Comparison of ENCODE assay signal across 25 cellular contexts in genomic region chr1:114551400-114551799, GRCh38. TPM values are rescaled to one million over a fixed set of nuclear protein-coding genes. Genes with fewer than 3 reads are reported as not detected.
A peak's percentile ranks its signal among the peaks of the same experiment; 100 is the strongest.
DNase-seq lines count a peak whose midpoint lies in the region; ATAC-seq and TF ChIP-seq lines count a peak whose summit lies in the region.
"Had no signal": no experiment of that assay in that cellular context is flagged by ENCODE, and none has a peak within 500 bp of the region (broad histone marks: within the 10 kb centered on the region; RNA-seq: fewer than 3 reads in every experiment).

No MANE protein-coding gene starts in this region.

- no peak overlapping the region for H2AFZ ChIP-seq in trophoblast cell (ENCODE audit: insufficient read depth, low read length, poor library complexity)

- peak; percentile 61 for DNase-seq in ELF-1 (ENCODE audit: low read depth, low spot score)
- DNase-seq in WTC11 (ENCODE audit: low spot score): no peak
- peak; percentile 12 for DNase-seq in iPS DF 19.7 (ENCODE audit: low read depth, low spot score)
- DNase-seq in trophoblast cell: peak; percentile 9 to 58
- no peak for DNase-seq in activated CD4-positive, alpha-beta memory T cell treated with anti-CD3 and anti-CD28 coated beads, Interleukin-2, amount 10 ng/mL, durations not matched to agents 7 days and 5 days
- DNase-seq in NCI-H345 treated with DMSO at 0.1 percent for 48 hours (lab: John Stamatoyannopoulos, UW; ENCODE audit: unreplicated experiment): no peak
- DNase-seq in T1000 (lab: John Stamatoyannopoulos, UW): no peak
- DNase-seq: CD8-positive, alpha-beta T cell; DMS79 treated with DMSO at 0.1 percent for 48 hours; GOT3; IMR-90; KG1; MG63; NCI-H1417; NCI-H1694; NCI-H2029 treated with DMSO at 0.1 percent for 48 hours; NCI-H2227 treated with DMSO at 0.1 percent for 48 hours; NCI-H510A; NCI-H69; OCI-M1; Peyer's patch; SHP77 treated with DMSO at 0.1 percent for 48 hours had no signal

- no peak overlapping the region for H3K14ac ChIP-seq in trophoblast cell (ENCODE audit: low read length)

- H3K27ac ChIP-seq in trophoblast cell (ENCODE audit: low read depth, low read length): no peak overlapping the region
- H3K27ac ChIP-seq: C4-2B, Peyer's patch had no signal

- no peak overlapping the region for H3K23ac ChIP-seq in trophoblast cell (ENCODE audit: low read length)

- TF ChIP-seq CTCF in WTC11 (IDR thresholded peaks at IDR 0.05): no peak

- H4K12ac ChIP-seq in trophoblast cell (ENCODE audit: low read depth, low read length): no peak overlapping the region

- H3K4me1 ChIP-seq in trophoblast cell (ENCODE audit: control insufficient read depth in 1 of 2, insufficient read depth in 2 of 2, low read length in 2 of 2): no peaks in the 10 kb centered on the region
- H3K4me1 ChIP-seq: Peyer's patch had no signal

- peak; percentile 47 for ATAC-seq in WTC11
- ATAC-seq: CD8-positive, alpha-beta T cell; HCT116 had no signal

- H2BK120ac ChIP-seq in trophoblast cell (ENCODE audit: insufficient read depth, low read length, poor library complexity): no peak overlapping the region

- H2BK12ac ChIP-seq in trophoblast cell (ENCODE audit: low read length): no peak overlapping the region

- POLR2A ChIA-PET in WTC11 (lab: Charles Lee): no interaction called here
- POLR2A ChIA-PET in activated CD4-positive, alpha-beta memory T cell treated with anti-CD3 and anti-CD28 coated beads, Interleukin-2, amount 10 ng/mL, durations not matched to agents 7 days and 5 days (lab: Charles Lee): no interaction called here

- H3K27me3 ChIP-seq in trophoblast cell (ENCODE audit: insufficient read depth, low read length): no peaks in the 10 kb centered on the region
- H3K27me3 ChIP-seq: MG63, Peyer's patch had no signal

- H3K9me3 Mint-ChIP-seq in WTC11: no peaks in the 10 kb centered on the region
- no peaks in the 10 kb centered on the region for H3K9me3 Mint-ChIP-seq in activated CD4-positive, alpha-beta memory T cell treated with anti-CD3 and anti-CD28 coated beads, Interleukin-2, amount 10 ng/mL, durations not matched to agents 7 days and 5 days
- H3K9me3 Mint-ChIP-seq: CD8-positive, alpha-beta T cell had no signal

- no peak overlapping the region for H3K4me3 ChIP-seq in trophoblast cell (ENCODE audit: low read depth, low read length)
- H3K4me3 ChIP-seq: MG63, Peyer's patch had no signal

- H3K18ac ChIP-seq in trophoblast cell (ENCODE audit: low read length): no peak overlapping the region

- no peak overlapping the region for H3K4me2 ChIP-seq in trophoblast cell (ENCODE audit: low read length)

- H3K27ac Mint-ChIP-seq in WTC11: no peak overlapping the region
- H3K27ac Mint-ChIP-seq in activated CD4-positive, alpha-beta memory T cell treated with anti-CD3 and anti-CD28 coated beads, Interleukin-2, amount 10 ng/mL, durations not matched to agents 7 days and 5 days: no peak overlapping the region
- H3K27ac Mint-ChIP-seq: B cell; CD8-positive, alpha-beta T cell had no signal

- H3K9me3 ChIP-seq in trophoblast cell (ENCODE audit: insufficient read depth, low read depth, low read length): no peaks in the 10 kb centered on the region
- H3K9me3 ChIP-seq: MG63, Peyer's patch had no signal

- no peaks in the 10 kb centered on the region for H3K36me3 Mint-ChIP-seq in WTC11
- H3K36me3 Mint-ChIP-seq in activated CD4-positive, alpha-beta memory T cell treated with anti-CD3 and anti-CD28 coated beads, Interleukin-2, amount 10 ng/mL, durations not matched to agents 7 days and 5 days (ENCODE audit: low read depth): no peaks in the 10 kb centered on the region
- H3K36me3 Mint-ChIP-seq: CD8-positive, alpha-beta T cell had no signal

- H3K79me2 ChIP-seq in trophoblast cell (ENCODE audit: control insufficient read depth, insufficient read depth, low read length, poor library complexity): no peaks in the 10 kb centered on the region

- no CpG with 5 or more reads among the region's 4 CpGs for WGBS in trophoblast cell (ENCODE audit: extremely low coverage, insufficient coverage, insufficient read length)

- H3K9ac ChIP-seq in trophoblast cell (ENCODE audit: low read length): no peak overlapping the region

- no peak overlapping the region for H4K8ac ChIP-seq in trophoblast cell (ENCODE audit: low read depth, low read length)

- peak overlapping the region; percentile 29 for H2BK5ac ChIP-seq in trophoblast cell (ENCODE audit: low read depth, low read length, poor library complexity)

- peaks cover 3% of the 10 kb centered on the region for H3K79me1 ChIP-seq in trophoblast cell (ENCODE audit: low read length)

- H3K4me3 Mint-ChIP-seq in WTC11: no peak overlapping the region
- H3K4me3 Mint-ChIP-seq in activated CD4-positive, alpha-beta memory T cell treated with anti-CD3 and anti-CD28 coated beads, Interleukin-2, amount 10 ng/mL, durations not matched to agents 7 days and 5 days: no peak overlapping the region
- H3K4me3 Mint-ChIP-seq: B cell; CD8-positive, alpha-beta T cell had no signal

- CTCF ChIA-PET in WTC11 (lab: Charles Lee): interaction anchor here (1.0 kb wide), 1 partner anchor 100 kb away, joined by 3 read pairs; no protein-coding TSS in a partner anchor
- CTCF ChIA-PET in activated CD4-positive, alpha-beta memory T cell treated with anti-CD3 and anti-CD28 coated beads, Interleukin-2, amount 10 ng/mL, durations not matched to agents 7 days and 5 days (lab: Charles Lee): interaction anchor here (1.2 kb wide), 1 partner anchor 572 kb away, joined by 4 read pairs; no protein-coding TSS in a partner anchor

- H3K4me1 Mint-ChIP-seq in WTC11: no peaks in the 10 kb centered on the region
- H3K4me1 Mint-ChIP-seq in activated CD4-positive, alpha-beta memory T cell treated with anti-CD3 and anti-CD28 coated beads, Interleukin-2, amount 10 ng/mL, durations not matched to agents 7 days and 5 days: no peaks in the 10 kb centered on the region
- H3K4me1 Mint-ChIP-seq: B cell had no signal

- H2AK5ac ChIP-seq in trophoblast cell (ENCODE audit: low read length): no peak overlapping the region

- H3K36me3 ChIP-seq in trophoblast cell (ENCODE audit: control insufficient read depth in 1 of 2, insufficient read depth in 2 of 2, low read length in 2 of 2): no peaks in the 10 kb centered on the region
- H3K36me3 ChIP-seq: MG63, Peyer's patch had no signal

- no peak overlapping the region for H3K4ac ChIP-seq in trophoblast cell (ENCODE audit: low read depth, low read length)

- H4K91ac ChIP-seq in trophoblast cell (ENCODE audit: low read depth, low read length): peak overlapping the region; percentile 22

- H3K27me3 Mint-ChIP-seq in WTC11 (ENCODE audit: low read depth): no peaks in the 10 kb centered on the region; the same call in 1 of the 2 replicates
- no peaks in the 10 kb centered on the region for H3K27me3 Mint-ChIP-seq in activated CD4-positive, alpha-beta memory T cell treated with anti-CD3 and anti-CD28 coated beads, Interleukin-2, amount 10 ng/mL, durations not matched to agents 7 days and 5 days

TF ChIP-seq in WTC11, 78 proteins besides CTCF, POLR2A, EP300 and RAD21 (continues in another document):
- TF ChIP-seq ZNF121 (CRISPR knock-in tag; IDR thresholded peaks at IDR 0.05) (no peak), ZBTB21 (CRISPR knock-in tag; IDR thresholded peaks at IDR 0.05; ENCODE audit: borderline replicate concordance) (no peak), RORB (CRISPR knock-in tag; IDR thresholded peaks at IDR 0.05) (no peak), E2F4 (CRISPR knock-in tag; IDR thresholded peaks at IDR 0.05; ENCODE audit: borderline replicate concordance, low read depth) (no peak), FOXP4 (CRISPR knock-in tag; IDR thresholded peaks at IDR 0.05) (no peak), GRHL2 (CRISPR knock-in tag; IDR thresholded peaks at IDR 0.05; ENCODE audit: insufficient replicate concordance, severe bottlenecking) (no peak), IRF1 (CRISPR knock-in tag; IDR thresholded peaks at IDR 0.05) (no peak), ZNF423 (CRISPR knock-in tag; IDR thresholded peaks at IDR 0.05) (no peak), ZNF232 (CRISPR knock-in tag; IDR thresholded peaks at IDR 0.05) (no peak), ATF1 (CRISPR knock-in tag; IDR thresholded peaks at IDR 0.05) (no peak)

RNA-seq across cellular contexts. Expression of gene BCAS2, which starts 30.0 kb away (rescaled TPM):
- 39.0 to 43.3 TPM (median 42.7 TPM) in 3 replicates for total RNA-seq in WTC11 (2021)
- 61.0 and 61.1 TPM in 2 replicates for polyA plus RNA-seq in trophoblast cell (2013)
- total RNA-seq in activated CD4-positive, alpha-beta memory T cell treated with anti-CD3 and anti-CD28 coated beads, Interleukin-2, amount 10 ng/mL, durations not matched to agents 7 days and 5 days: 10 to 100 TPM; 45.0 to 45.5 TPM

RNA-seq across cellular contexts. Expression of gene TRIM33, which starts 40.4 kb away (rescaled TPM):
- 42.0 to 44.5 TPM (median 42.7 TPM) in 3 replicates for total RNA-seq in WTC11 (2021)
- 110 and 120 TPM in 2 replicates for polyA plus RNA-seq in trophoblast cell (2013)
- total RNA-seq in activated CD4-positive, alpha-beta memory T cell treated with anti-CD3 and anti-CD28 coated beads, Interleukin-2, amount 10 ng/mL, durations not matched to agents 7 days and 5 days: 10 to 100 TPM; 36.0 to 36.5 TPM

Comparison
In these comparisons a context has a peak if more than half of its experiments do, and no peak if none do; other contexts are left out.
1. DNase-seq: peak in ELF-1 (single experiment), iPS DF 19.7 (single experiment) and trophoblast cell (2 of 2); none in WTC11 (single experiment), activated CD4-positive, alpha-beta memory T cell treated with anti-CD3 and anti-CD28 coated beads, Interleukin-2, amount 10 ng/mL, durations not matched to agents 7 days and 5 days (single experiment), NCI-H345 treated with DMSO at 0.1 percent for 48 hours (single experiment) and T1000 (single experiment).